Comparison of ENCODE assay signal across 1 cellular context in the genomic region with DNA sequence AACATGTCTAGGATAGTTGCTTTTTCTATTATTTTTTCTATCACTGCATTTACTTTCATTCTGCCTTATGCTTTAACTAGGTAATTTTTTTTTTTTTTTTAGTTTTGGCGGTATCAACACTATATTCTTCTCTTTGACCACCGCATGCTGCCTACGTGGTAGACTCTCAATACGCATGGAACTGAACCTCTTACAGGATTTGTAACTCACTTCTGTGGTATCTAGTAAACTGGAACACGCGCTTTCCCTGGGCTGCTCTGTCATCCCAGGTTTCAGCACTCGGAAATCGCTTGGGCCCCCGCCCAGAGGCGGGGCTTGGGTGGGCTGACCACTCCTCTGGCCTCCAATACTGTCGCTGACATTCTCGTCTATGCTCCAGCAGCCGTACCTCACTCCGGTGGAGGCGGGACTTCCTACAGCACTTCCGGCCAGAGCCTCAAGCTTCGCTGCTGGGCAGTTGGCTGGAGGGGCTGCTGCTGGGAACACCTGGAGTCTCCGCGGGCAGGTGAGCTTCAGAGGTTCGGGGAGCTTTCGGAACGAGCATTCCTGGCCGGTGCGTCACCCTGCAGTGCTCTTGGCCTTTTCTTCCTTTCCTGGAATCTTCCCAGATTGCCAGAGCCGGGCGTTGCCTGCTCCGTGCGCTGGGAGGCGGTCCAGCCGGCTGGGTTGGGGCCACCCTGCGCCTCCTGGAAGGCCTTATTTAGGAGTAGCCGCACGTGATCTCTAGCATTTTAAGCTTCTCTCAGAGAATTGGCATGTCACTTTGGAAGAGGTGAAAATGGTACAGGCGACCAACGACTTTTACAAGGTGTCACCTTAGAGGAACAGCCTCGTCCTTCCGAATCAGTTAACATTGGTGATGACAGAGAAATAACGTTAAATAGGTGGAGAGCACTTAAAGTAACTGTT.
TF ChIP-seq lines count a peak whose summit lies in the region.

A gene with protein sequence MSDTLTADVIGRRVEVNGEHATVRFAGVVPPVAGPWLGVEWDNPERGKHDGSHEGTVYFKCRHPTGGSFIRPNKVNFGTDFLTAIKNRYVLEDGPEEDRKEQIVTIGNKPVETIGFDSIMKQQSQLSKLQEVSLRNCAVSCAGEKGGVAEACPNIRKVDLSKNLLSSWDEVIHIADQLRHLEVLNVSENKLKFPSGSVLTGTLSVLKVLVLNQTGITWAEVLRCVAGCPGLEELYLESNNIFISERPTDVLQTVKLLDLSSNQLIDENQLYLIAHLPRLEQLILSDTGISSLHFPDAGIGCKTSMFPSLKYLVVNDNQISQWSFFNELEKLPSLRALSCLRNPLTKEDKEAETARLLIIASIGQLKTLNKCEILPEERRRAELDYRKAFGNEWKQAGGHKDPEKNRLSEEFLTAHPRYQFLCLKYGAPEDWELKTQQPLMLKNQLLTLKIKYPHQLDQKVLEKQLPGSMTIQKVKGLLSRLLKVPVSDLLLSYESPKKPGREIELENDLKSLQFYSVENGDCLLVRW (plus strand): TSS at position 428 of the 909 bp plus-strand sequence. CDS start 12,623 bp downstream, outside the sequence.

TF ChIP-seq in WTC11, 78 proteins besides CTCF, POLR2A, EP300 and RAD21 (continued from another document):
- TF ChIP-seq, protein P1, sequence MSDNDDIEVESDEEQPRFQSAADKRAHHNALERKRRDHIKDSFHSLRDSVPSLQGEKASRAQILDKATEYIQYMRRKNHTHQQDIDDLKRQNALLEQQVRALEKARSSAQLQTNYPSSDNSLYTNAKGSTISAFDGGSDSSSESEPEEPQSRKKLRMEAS (CRISPR knock-in tag; IDR thresholded peaks at IDR 0.05) = peak; percentile 79
- TF ChIP-seq USF1 (CRISPR knock-in tag; IDR thresholded peaks at IDR 0.05) = peak; percentile 91
- no peak for TF ChIP-seq ZNF396 (CRISPR knock-in tag; IDR thresholded peaks at IDR 0.05; ENCODE audit: borderline replicate concordance)
- peak; percentile 32; the same call in 1 of the 2 replicates for TF ChIP-seq TEAD1 (CRISPR knock-in tag; IDR thresholded peaks at IDR 0.05)
- TF ChIP-seq JAZF1 (CRISPR knock-in tag; IDR thresholded peaks at IDR 0.05) = no peak
- no peak for TF ChIP-seq NFYB (CRISPR knock-in tag; conservative IDR thresholded peaks at IDR 0.05; ENCODE audit: low read depth)
- TF ChIP-seq ZNF512 (CRISPR knock-in tag; IDR thresholded peaks at IDR 0.05; ENCODE audit: borderline replicate concordance) = no peak
- TF ChIP-seq ZNF317 (CRISPR knock-in tag; IDR thresholded peaks at IDR 0.05; ENCODE audit: borderline replicate concordance, low read depth) = no peak
- TF ChIP-seq IRF2 (CRISPR knock-in tag; IDR thresholded peaks at IDR 0.05; ENCODE audit: borderline replicate concordance, low read depth) = no peak
- TF ChIP-seq ETV6 (CRISPR knock-in tag; IDR thresholded peaks at IDR 0.05) = no peak
- TF ChIP-seq, protein P2, sequence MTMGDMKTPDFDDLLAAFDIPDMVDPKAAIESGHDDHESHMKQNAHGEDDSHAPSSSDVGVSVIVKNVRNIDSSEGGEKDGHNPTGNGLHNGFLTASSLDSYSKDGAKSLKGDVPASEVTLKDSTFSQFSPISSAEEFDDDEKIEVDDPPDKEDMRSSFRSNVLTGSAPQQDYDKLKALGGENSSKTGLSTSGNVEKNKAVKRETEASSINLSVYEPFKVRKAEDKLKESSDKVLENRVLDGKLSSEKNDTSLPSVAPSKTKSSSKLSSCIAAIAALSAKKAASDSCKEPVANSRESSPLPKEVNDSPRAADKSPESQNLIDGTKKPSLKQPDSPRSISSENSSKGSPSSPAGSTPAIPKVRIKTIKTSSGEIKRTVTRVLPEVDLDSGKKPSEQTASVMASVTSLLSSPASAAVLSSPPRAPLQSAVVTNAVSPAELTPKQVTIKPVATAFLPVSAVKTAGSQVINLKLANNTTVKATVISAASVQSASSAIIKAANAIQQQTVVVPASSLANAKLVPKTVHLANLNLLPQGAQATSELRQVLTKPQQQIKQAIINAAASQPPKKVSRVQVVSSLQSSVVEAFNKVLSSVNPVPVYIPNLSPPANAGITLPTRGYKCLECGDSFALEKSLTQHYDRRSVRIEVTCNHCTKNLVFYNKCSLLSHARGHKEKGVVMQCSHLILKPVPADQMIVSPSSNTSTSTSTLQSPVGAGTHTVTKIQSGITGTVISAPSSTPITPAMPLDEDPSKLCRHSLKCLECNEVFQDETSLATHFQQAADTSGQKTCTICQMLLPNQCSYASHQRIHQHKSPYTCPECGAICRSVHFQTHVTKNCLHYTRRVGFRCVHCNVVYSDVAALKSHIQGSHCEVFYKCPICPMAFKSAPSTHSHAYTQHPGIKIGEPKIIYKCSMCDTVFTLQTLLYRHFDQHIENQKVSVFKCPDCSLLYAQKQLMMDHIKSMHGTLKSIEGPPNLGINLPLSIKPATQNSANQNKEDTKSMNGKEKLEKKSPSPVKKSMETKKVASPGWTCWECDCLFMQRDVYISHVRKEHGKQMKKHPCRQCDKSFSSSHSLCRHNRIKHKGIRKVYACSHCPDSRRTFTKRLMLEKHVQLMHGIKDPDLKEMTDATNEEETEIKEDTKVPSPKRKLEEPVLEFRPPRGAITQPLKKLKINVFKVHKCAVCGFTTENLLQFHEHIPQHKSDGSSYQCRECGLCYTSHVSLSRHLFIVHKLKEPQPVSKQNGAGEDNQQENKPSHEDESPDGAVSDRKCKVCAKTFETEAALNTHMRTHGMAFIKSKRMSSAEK (CRISPR knock-in tag; IDR thresholded peaks at IDR 0.05; ENCODE audit: borderline replicate concordance) = no peak
- TF ChIP-seq FOXK1 (CRISPR knock-in tag; IDR thresholded peaks at IDR 0.05) = 0 out of 2 replicates have a peak, but pooled peaks have one; percentile 23
- 0 out of 2 replicates have a peak, but pooled peaks have one; percentile 11 for TF ChIP-seq ZNF232 (CRISPR knock-in tag; IDR thresholded peaks at IDR 0.05)
- TF ChIP-seq NR1H2 (CRISPR knock-in tag; IDR thresholded peaks at IDR 0.05) = no peak
- TF ChIP-seq ZNF281 (CRISPR knock-in tag; IDR thresholded peaks at IDR 0.05) = peak; percentile 62; the same call in 1 of the 2 replicates
- TF ChIP-seq, protein P3, sequence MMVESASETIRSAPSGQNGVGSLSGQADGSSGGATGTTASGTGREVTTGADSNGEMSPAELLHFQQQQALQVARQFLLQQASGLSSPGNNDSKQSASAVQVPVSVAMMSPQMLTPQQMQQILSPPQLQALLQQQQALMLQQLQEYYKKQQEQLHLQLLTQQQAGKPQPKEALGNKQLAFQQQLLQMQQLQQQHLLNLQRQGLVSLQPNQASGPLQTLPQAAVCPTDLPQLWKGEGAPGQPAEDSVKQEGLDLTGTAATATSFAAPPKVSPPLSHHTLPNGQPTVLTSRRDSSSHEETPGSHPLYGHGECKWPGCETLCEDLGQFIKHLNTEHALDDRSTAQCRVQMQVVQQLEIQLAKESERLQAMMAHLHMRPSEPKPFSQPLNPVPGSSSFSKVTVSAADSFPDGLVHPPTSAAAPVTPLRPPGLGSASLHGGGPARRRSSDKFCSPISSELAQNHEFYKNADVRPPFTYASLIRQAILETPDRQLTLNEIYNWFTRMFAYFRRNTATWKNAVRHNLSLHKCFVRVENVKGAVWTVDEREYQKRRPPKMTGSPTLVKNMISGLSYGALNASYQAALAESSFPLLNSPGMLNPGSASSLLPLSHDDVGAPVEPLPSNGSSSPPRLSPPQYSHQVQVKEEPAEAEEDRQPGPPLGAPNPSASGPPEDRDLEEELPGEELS (CRISPR knock-in tag; IDR thresholded peaks at IDR 0.05) = peak; percentile 58; the same call in 1 of the 2 replicates
- peak; percentile 71 for TF ChIP-seq SP1 (CRISPR knock-in tag; conservative IDR thresholded peaks at IDR 0.05)
- TF ChIP-seq, protein P4, sequence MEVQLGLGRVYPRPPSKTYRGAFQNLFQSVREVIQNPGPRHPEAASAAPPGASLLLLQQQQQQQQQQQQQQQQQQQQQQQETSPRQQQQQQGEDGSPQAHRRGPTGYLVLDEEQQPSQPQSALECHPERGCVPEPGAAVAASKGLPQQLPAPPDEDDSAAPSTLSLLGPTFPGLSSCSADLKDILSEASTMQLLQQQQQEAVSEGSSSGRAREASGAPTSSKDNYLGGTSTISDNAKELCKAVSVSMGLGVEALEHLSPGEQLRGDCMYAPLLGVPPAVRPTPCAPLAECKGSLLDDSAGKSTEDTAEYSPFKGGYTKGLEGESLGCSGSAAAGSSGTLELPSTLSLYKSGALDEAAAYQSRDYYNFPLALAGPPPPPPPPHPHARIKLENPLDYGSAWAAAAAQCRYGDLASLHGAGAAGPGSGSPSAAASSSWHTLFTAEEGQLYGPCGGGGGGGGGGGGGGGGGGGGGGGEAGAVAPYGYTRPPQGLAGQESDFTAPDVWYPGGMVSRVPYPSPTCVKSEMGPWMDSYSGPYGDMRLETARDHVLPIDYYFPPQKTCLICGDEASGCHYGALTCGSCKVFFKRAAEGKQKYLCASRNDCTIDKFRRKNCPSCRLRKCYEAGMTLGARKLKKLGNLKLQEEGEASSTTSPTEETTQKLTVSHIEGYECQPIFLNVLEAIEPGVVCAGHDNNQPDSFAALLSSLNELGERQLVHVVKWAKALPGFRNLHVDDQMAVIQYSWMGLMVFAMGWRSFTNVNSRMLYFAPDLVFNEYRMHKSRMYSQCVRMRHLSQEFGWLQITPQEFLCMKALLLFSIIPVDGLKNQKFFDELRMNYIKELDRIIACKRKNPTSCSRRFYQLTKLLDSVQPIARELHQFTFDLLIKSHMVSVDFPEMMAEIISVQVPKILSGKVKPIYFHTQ (CRISPR knock-in tag; IDR thresholded peaks at IDR 0.05) = no peak
- TF ChIP-seq HMGXB4 (CRISPR knock-in tag; IDR thresholded peaks at IDR 0.05) = peak; percentile 37; the same call in 1 of the 2 replicates
- no peak for TF ChIP-seq FOXJ3 (CRISPR knock-in tag; IDR thresholded peaks at IDR 0.05; ENCODE audit: borderline replicate concordance)
- no peak for TF ChIP-seq CREB1 (CRISPR knock-in tag; IDR thresholded peaks at IDR 0.05)
- no peak for TF ChIP-seq ZNF121 (CRISPR knock-in tag; IDR thresholded peaks at IDR 0.05)
- no peak for TF ChIP-seq JUN (CRISPR knock-in tag; IDR thresholded peaks at IDR 0.05)
- no peak for TF ChIP-seq ATF1 (CRISPR knock-in tag; IDR thresholded peaks at IDR 0.05)
- no peak for TF ChIP-seq ATF6 (CRISPR knock-in tag; IDR thresholded peaks at IDR 0.05)
- no peak for TF ChIP-seq EMX1 (CRISPR knock-in tag; IDR thresholded peaks at IDR 0.05)
